15 cellular contexts compared by ENCODE assay signal in the genomic region with DNA sequence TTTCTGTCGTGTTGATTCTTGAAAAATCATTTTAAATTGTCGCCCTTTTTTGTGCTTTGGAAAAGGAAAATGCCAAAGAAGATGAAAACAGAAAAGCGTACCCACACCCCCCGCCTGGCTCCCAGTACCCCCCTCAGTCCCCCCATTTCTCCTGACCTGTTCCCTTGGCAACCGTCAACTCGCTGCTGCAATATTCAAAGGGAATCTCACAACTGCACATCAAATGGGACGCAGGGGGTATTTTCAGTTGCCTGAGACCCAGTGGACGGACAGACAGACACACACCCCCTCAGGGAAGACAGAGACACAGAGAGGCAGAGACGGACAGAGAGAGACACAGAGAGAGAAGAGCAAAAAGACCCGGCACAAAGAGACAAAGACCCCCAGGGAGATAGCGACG.
A peak's percentile ranks its signal among the peaks of the same experiment; 100 is the strongest.
DNase-seq lines count a peak whose midpoint lies in the region; ATAC-seq and TF ChIP-seq lines count a peak whose summit lies in the region.
"Had no signal": no experiment of that assay in that cellular context is flagged by ENCODE, and none has a peak within 500 bp of the region (broad histone marks: within the 10 kb centered on the region; RNA-seq: fewer than 3 reads in every experiment).

No MANE protein-coding gene starts in this region.

- WGBS in endodermal cell (ENCODE audit: insufficient coverage in 1 of 2, insufficient read length in 1 of 2), 2 experiments, result 79 to 85% methylated on average over 8 to 12 of the region's 12 CpGs

- ATAC-seq in left lobe of liver (no peak), natural killer cell (no peak)

- intact Hi-C loops in natural killer cell (cut with micrococcal nuclease), result no loop called here

- H3K27ac Mint-ChIP-seq in endodermal cell, result no peak overlapping the region
- no peak overlapping the region for H3K27ac Mint-ChIP-seq in mesothelial cell of epicardium
- H3K27ac Mint-ChIP-seq in natural killer cell, result no peak overlapping the region
- H3K27ac Mint-ChIP-seq: CD4-positive, CD25-positive, alpha-beta regulatory T cell; HFFc6 had no signal

- H3K27me3 Mint-ChIP-seq in endodermal cell (ENCODE audit: insufficient read depth) (peaks cover 76% of the 10 kb centered on the region), mesothelial cell of epicardium (ENCODE audit: low read depth) (peaks cover 72% of the 10 kb centered on the region), natural killer cell (ENCODE audit: low read depth in 2 of 2) (peaks cover 6 to 8% of the 10 kb centered on the region in 2 donors)

- no peaks in the 10 kb centered on the region for H3K9me3 Mint-ChIP-seq in endodermal cell
- H3K9me3 Mint-ChIP-seq in mesothelial cell of epicardium, result no peaks in the 10 kb centered on the region
- no peaks in the 10 kb centered on the region for H3K9me3 Mint-ChIP-seq in natural killer cell
- H3K9me3 Mint-ChIP-seq: HFFc6 had no signal

- no peak overlapping the region for H3K27ac ChIP-seq in endodermal cell (ENCODE audit: low read depth, low read length)
- H3K27ac ChIP-seq: BLaER1 treated with 17β-estradiol and CSF1 and Interleukin-3, amounts not matched to agents 10 nM and 100 nM had no signal

- H3K4me3 Mint-ChIP-seq in endodermal cell (no peak overlapping the region), mesothelial cell of epicardium (no peak overlapping the region), natural killer cell (no peak overlapping the region)
- H3K4me3 Mint-ChIP-seq: CD4-positive, CD25-positive, alpha-beta regulatory T cell; HFFc6 had no signal

- H3K9ac ChIP-seq in endodermal cell (ENCODE audit: extremely low read depth, low read length, poor library complexity, severe bottlenecking), result no peak overlapping the region
- H3K9ac ChIP-seq: BLaER1 treated with 17β-estradiol and CSF1 and Interleukin-3, amounts not matched to agents 10 nM and 100 nM had no signal

- no peak overlapping the region for H3K4me3 ChIP-seq in endodermal cell (ENCODE audit: low read length)
- H3K4me3 ChIP-seq: BLaER1 treated with 17β-estradiol and CSF1 and Interleukin-3, amounts not matched to agents 10 nM and 100 nM had no signal

- no peaks in the 10 kb centered on the region for H3K36me3 ChIP-seq in endodermal cell (ENCODE audit: control insufficient read depth, insufficient read depth, low read length)
- H3K36me3 ChIP-seq: BLaER1 treated with 17β-estradiol and CSF1 and Interleukin-3, amounts not matched to agents 10 nM and 100 nM had no signal

- H3K4me1 Mint-ChIP-seq in endodermal cell (peaks cover 18% of the 10 kb centered on the region), mesothelial cell of epicardium (no peaks in the 10 kb centered on the region), natural killer cell (no peaks in the 10 kb centered on the region)
- H3K4me1 Mint-ChIP-seq: CD4-positive, CD25-positive, alpha-beta regulatory T cell had no signal

- TF ChIP-seq CTCF in endodermal cell (conservative IDR thresholded peaks at IDR 0.05), result no peak
- TF ChIP-seq CTCF in mesothelial cell of epicardium (IDR thresholded peaks at IDR 0.05; ENCODE audit: unreplicated experiment), result no peak
- no peak for TF ChIP-seq CTCF in natural killer cell (IDR thresholded peaks at IDR 0.05)

- peak; percentile 19 for DNase-seq in activated effector memory CD4-positive, alpha-beta T cell treated with anti-CD3 and anti-CD28 coated beads, Interleukin-2, amount 50 U/mL, for 16 hours
- DNase-seq in activated effector memory CD4-positive, alpha-beta T cell treated with Interleukin-2 at 50 U/mL for 16 hours, result no peak
- DNase-seq in endodermal cell (peak; percentile 23), left lobe of liver (ENCODE audit: low spot score) (peak; percentile 7), mesothelial cell of epicardium (ENCODE audit: low spot score in 2 of 2, unreplicated experiment in 2 of 2) (no peak), natural killer cell (no peak), NCI-H1694 (lab: John Stamatoyannopoulos, UW) (no peak)
- DNase-seq in stimulated activated CD4-positive, alpha-beta T cell treated with anti-CD3 and anti-CD28 coated beads, Interleukin-2, amount 100 ng/mL, for 48 hours, result no peak
- DNase-seq: ACHN; CD4-positive, CD25-positive, alpha-beta regulatory T cell; DMS53; GF-D8; HCEC 1CT; HFFc6 had no signal

- H3K9me3 ChIP-seq in endodermal cell (ENCODE audit: control insufficient read depth, low read length), result no peaks in the 10 kb centered on the region

- H3K36me3 Mint-ChIP-seq in endodermal cell (ENCODE audit: low read depth), result no peaks in the 10 kb centered on the region
- H3K36me3 Mint-ChIP-seq in mesothelial cell of epicardium, result no peaks in the 10 kb centered on the region
- H3K36me3 Mint-ChIP-seq in natural killer cell, result no peaks in the 10 kb centered on the region
- H3K36me3 Mint-ChIP-seq: CD4-positive, CD25-positive, alpha-beta regulatory T cell had no signal

- no peaks in the 10 kb centered on the region for H3K4me1 ChIP-seq in endodermal cell (ENCODE audit: control insufficient read depth, insufficient read depth, low read length)
- H3K4me1 ChIP-seq: BLaER1 treated with 17β-estradiol and CSF1 and Interleukin-3, amounts not matched to agents 10 nM and 100 nM had no signal

- H3K27me3 ChIP-seq in endodermal cell (ENCODE audit: control insufficient read depth, insufficient read depth, low read length, poor library complexity, severe bottlenecking), result peaks cover 15% of the 10 kb centered on the region
- H3K27me3 ChIP-seq: BLaER1 treated with 17β-estradiol and CSF1 and Interleukin-3, amounts not matched to agents 10 nM and 100 nM had no signal

Comparison
In these comparisons a context has a peak if more than half of its experiments do, and no peak if none do; other contexts are left out.
1. DNase-seq: peak in activated effector memory CD4-positive, alpha-beta T cell treated with anti-CD3 and anti-CD28 coated beads, Interleukin-2, amount 50 U/mL, for 16 hours (single experiment), endodermal cell (single experiment) and left lobe of liver (single experiment); none in activated effector memory CD4-positive, alpha-beta T cell treated with Interleukin-2 at 50 U/mL for 16 hours (single experiment), mesothelial cell of epicardium (0 of 2), natural killer cell (single experiment), stimulated activated CD4-positive, alpha-beta T cell treated with anti-CD3 and anti-CD28 coated beads, Interleukin-2, amount 100 ng/mL, for 48 hours (0 of 2) and NCI-H1694 (single experiment).